ENCODE assay signal across 1 cellular context in the genomic region with DNA sequence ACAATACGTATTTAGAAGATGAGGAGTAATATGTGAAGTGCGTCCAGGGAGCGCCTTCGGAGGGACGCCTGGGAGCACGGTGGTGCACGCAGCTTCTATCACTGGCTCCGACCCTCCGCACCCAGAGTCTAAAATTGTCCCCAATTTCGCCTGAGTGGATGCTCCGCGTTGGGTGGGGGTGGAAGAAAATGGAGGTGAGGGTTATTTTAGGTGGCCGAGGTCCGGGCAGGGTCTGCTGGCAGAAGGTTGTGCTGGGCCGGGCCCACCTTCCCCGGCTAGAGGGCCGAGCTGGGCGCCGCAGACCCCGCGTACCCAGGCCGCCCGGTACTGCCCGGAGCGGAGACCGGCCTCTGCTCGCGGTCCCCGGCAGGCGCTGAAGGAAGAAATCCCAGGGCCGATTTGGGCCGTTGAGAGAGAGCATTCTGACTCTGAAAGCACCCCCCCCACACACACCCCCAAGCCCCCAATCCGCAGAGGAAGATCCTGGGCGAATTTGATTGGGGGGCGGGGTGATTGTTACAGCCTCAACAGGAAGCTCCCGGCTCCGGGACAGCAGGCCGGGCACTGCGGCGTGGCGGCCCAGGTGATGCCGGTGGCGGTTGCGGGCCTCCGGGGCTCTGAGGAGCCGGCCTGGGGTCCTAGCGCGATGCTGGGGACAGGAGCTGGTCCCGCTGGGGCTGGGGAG.
TF ChIP-seq lines count a peak whose summit lies in the region.

No MANE protein-coding gene starts in this region.

TF ChIP-seq in A549, 52 proteins besides CTCF, POLR2A, EP300 and RAD21 (continued from another document):
- no peak for TF ChIP-seq RNF2 (IDR thresholded peaks at IDR 0.05; ENCODE audit: borderline replicate concordance, low read depth)
- TF ChIP-seq E2F6 (IDR thresholded peaks at IDR 0.05; ENCODE audit: borderline replicate concordance, low read depth): 0 out of 2 replicates have a peak, but pooled peaks have one; percentile 38
- no peak for TF ChIP-seq CEBPB (IDR thresholded peaks at IDR 0.05)
